In the genomic region with DNA sequence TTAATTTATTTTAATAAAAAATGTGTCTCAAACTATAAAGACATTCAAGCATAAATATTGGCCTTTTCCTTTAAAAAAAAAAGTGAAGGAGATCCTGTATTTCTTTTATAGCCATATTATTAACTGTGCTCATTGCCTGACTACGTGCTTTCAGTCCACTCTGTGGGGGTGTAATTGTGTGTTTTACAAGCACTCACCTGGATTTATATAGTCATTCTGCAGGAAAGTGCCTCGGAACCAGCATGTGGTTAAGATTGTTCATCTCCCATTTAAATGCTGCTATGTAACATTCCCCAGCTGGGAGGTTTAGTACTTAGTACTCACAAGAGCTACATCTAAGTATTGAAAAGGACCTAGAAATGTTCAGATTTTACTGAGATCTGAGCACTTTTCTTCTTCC, we compare ENCODE assay signal across 15 cellular contexts. TPM values are rescaled to one million over a fixed set of nuclear protein-coding genes. Genes with fewer than 3 reads are reported as not detected.
DNase-seq lines count a peak whose midpoint lies in the region; ATAC-seq and TF ChIP-seq lines count a peak whose summit lies in the region.
"Had no signal": no experiment of that assay in that cellular context is flagged by ENCODE, and none has a peak within 500 bp of the region (broad histone marks: within the 10 kb centered on the region; RNA-seq: fewer than 3 reads in every experiment).

No MANE protein-coding gene starts in this region.

- peaks cover 7% of the 10 kb centered on the region for H3K4me1 ChIP-seq in mucosa of descending colon (ENCODE audit: low read depth)

- ATAC-seq in mucosa of descending colon (peak; percentile 55), GM18517 (IDR thresholded peaks at IDR 0.05; ENCODE audit: unreplicated experiment) (no peak)
- ATAC-seq: CD8-positive, alpha-beta T cell; K562 had no signal

- peak; percentile 4; the same call in 1 of the 2 replicates for TF ChIP-seq RAD21 in Ishikawa (IDR thresholded peaks at IDR 0.05; ENCODE audit: low read depth)

- TF ChIP-seq EP300 in Ishikawa (IDR thresholded peaks at IDR 0.05; ENCODE audit: borderline replicate concordance): no peak

- in situ Hi-C loops in ACHN (cut with HindIII; ENCODE audit: low pct_ligation_motif_present, low pct_unique_long_range_greater_than_20kb, low sequenced_read_pairs): no loop called here

- intact Hi-C loops in mucosa of descending colon (cut with DNase I, micrococcal nuclease): no loop called here

- DNase-seq in NCI-H1417 treated with DMSO at 0.1 percent for 48 hours (lab: John Stamatoyannopoulos, UW) (peak; percentile 29), NCI-H748 treated with DMSO at 0.1 percent for 48 hours (lab: John Stamatoyannopoulos, UW) (peak; percentile 80), mucosa of descending colon (no peak), ACHN (no peak), occipital lobe (lab: John Stamatoyannopoulos, UW) (no peak)
- DNase-seq: CD8-positive, alpha-beta T cell; NCI-H1694; NCI-H2171 treated with DMSO at 0.1 percent for 48 hours; NCI-H524; OCI-M1 had no signal

- no peak for TF ChIP-seq CTCF in mucosa of descending colon (IDR thresholded peaks at IDR 0.05)

- no peak overlapping the region for H3K4me3 ChIP-seq in mucosa of descending colon
- H3K4me3 ChIP-seq: BLaER1, HAP-1, K562 had no signal

- no peaks in the 10 kb centered on the region for H3K9me3 ChIP-seq in mucosa of descending colon
- H3K9me3 ChIP-seq: HAP-1 had no signal

- H3K36me3 ChIP-seq in mucosa of descending colon (ENCODE audit: low read depth): no peaks in the 10 kb centered on the region
- H3K36me3 ChIP-seq: BLaER1, HAP-1 had no signal

TF ChIP-seq in Ishikawa, 13 proteins besides CTCF, POLR2A, EP300 and RAD21:
- TF ChIP-seq TAF1 (IDR thresholded peaks at IDR 0.05; ENCODE audit: low read depth) (no peak), ZBTB7A (IDR thresholded peaks at IDR 0.05; ENCODE audit: low read depth) (no peak), YY1 (IDR thresholded peaks at IDR 0.05; ENCODE audit: low read depth) (no peak), NFIC (IDR thresholded peaks at IDR 0.05) (0 out of 2 replicates have a peak, but pooled peaks have one; percentile 8), CREB1 (IDR thresholded peaks at IDR 0.05; ENCODE audit: low read depth) (no peak), TCF12 (IDR thresholded peaks at IDR 0.05; ENCODE audit: low read depth) (peak; percentile 33; the same call in 1 of the 2 replicates), EGR1 (IDR thresholded peaks at IDR 0.05) (no peak)
- TF ChIP-seq, protein P1, sequence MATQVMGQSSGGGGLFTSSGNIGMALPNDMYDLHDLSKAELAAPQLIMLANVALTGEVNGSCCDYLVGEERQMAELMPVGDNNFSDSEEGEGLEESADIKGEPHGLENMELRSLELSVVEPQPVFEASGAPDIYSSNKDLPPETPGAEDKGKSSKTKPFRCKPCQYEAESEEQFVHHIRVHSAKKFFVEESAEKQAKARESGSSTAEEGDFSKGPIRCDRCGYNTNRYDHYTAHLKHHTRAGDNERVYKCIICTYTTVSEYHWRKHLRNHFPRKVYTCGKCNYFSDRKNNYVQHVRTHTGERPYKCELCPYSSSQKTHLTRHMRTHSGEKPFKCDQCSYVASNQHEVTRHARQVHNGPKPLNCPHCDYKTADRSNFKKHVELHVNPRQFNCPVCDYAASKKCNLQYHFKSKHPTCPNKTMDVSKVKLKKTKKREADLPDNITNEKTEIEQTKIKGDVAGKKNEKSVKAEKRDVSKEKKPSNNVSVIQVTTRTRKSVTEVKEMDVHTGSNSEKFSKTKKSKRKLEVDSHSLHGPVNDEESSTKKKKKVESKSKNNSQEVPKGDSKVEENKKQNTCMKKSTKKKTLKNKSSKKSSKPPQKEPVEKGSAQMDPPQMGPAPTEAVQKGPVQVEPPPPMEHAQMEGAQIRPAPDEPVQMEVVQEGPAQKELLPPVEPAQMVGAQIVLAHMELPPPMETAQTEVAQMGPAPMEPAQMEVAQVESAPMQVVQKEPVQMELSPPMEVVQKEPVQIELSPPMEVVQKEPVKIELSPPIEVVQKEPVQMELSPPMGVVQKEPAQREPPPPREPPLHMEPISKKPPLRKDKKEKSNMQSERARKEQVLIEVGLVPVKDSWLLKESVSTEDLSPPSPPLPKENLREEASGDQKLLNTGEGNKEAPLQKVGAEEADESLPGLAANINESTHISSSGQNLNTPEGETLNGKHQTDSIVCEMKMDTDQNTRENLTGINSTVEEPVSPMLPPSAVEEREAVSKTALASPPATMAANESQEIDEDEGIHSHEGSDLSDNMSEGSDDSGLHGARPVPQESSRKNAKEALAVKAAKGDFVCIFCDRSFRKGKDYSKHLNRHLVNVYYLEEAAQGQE (IDR thresholded peaks at IDR 0.05; ENCODE audit: low read depth): no peak
- TF ChIP-seq, protein P2, sequence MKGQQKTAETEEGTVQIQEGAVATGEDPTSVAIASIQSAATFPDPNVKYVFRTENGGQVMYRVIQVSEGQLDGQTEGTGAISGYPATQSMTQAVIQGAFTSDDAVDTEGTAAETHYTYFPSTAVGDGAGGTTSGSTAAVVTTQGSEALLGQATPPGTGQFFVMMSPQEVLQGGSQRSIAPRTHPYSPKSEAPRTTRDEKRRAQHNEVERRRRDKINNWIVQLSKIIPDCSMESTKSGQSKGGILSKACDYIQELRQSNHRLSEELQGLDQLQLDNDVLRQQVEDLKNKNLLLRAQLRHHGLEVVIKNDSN (IDR thresholded peaks at IDR 0.05): no peak

RNA-seq across cellular contexts. Expression of a gene that starts 47.9 kb away (rescaled TPM):
- total RNA-seq in mucosa of descending colon (under 1 TPM in 2 of 3 donors, not detected in 1; 0.16 to 0.46 TPM), occipital lobe (0.31 TPM)
- total RNA-seq: CD8-positive, alpha-beta T cell; K562 had no signal

Comparison
In these comparisons a context has a peak if more than half of its experiments do, and no peak if none do; other contexts are left out.
1. DNase-seq: peak in NCI-H1417 treated with DMSO at 0.1 percent for 48 hours (single experiment) and NCI-H748 treated with DMSO at 0.1 percent for 48 hours (single experiment); none in mucosa of descending colon (0 of 3), ACHN (single experiment) and occipital lobe (single experiment).